8 cellular contexts compared by ENCODE assay signal in genomic region chr9:108489567-108489966, GRCh38.
"Had no signal": no experiment of that assay in that cellular context is flagged by ENCODE, and none has a peak within 500 bp of the region (broad histone marks: within the 10 kb centered on the region; RNA-seq: fewer than 3 reads in every experiment).

No MANE protein-coding gene starts in this region.

- H3K4me3 ChIP-seq: GM23338 had no signal

- ATAC-seq: GM23338, HepG2 had no signal

- H3K9me3 Mint-ChIP-seq: H9 had no signal

- H3K27me3 Mint-ChIP-seq: IgD-negative memory B cell had no signal

- H3K4me1 Mint-ChIP-seq: GM23338, H9 had no signal

- FAIRE-seq: H1, H54, HepG2 had no signal

- DNase-seq: H9, HCEC 1CT had no signal

- H3K4me3 Mint-ChIP-seq: GM23338, H9, IgD-negative memory B cell had no signal

- H3K27ac Mint-ChIP-seq: GM23338, H9, IgD-negative memory B cell had no signal

- H3K27ac ChIP-seq: HL-60 had no signal
